ENCODE assay signal across 16 cellular contexts in the genomic region with DNA sequence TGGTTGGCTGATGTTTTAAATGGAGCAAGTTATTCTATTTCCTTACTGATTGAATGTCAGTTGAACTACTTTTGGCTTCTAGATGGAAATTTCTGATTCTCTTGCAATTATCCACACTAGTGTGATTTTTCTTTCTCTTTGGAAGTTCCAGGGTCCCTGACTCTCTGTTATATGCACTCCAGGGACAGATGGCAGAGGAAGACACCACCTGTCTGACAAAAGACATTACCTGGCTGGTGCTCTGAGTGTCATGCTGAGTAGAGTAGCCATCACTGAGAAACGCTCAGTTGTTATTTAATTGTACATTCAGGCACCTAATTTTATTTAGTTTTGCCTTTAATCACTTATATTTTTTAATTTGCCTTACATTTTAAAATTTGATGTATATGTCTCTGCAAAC.
DNase-seq lines count a peak whose midpoint lies in the region; ATAC-seq lines count a peak whose summit lies in the region.
"Had no signal": no experiment of that assay in that cellular context is flagged by ENCODE, and none has a peak within 500 bp of the region (broad histone marks: within the 10 kb centered on the region; RNA-seq: fewer than 3 reads in every experiment).

No MANE protein-coding gene starts in this region.

- ATAC-seq in HG03432 (IDR thresholded peaks at IDR 0.05; ENCODE audit: unreplicated experiment) = no peak

- DNase-seq in NCI-H748 (lab: John Stamatoyannopoulos, UW; ENCODE audit: unreplicated experiment) (peak; percentile 27), NCI-H748 treated with DMSO at 0.1 percent for 48 hours (lab: John Stamatoyannopoulos, UW) (no peak), NCI-H2171 (lab: John Stamatoyannopoulos, UW) (peak; percentile 34), cerebellar cortex (ENCODE audit: low spot score) (peak; percentile 96), H4 (ENCODE audit: low spot score) (no peak)
- no peak for DNase-seq in activated CD4-positive, alpha-beta T cell treated with anti-CD3 and anti-CD28 coated beads, Interleukin-2, amount 50 U/mL, for 4 hours
- DNase-seq: ACHN; BE2C; CD4-positive, CD25-positive, alpha-beta regulatory T cell; CD8-positive, alpha-beta memory T cell; COR-L47; DMS 273 treated with DMSO at 0.1 percent for 48 hours; DMS79; GF-D8; HCEC 1CT had no signal

Comparison
In these comparisons a context has a peak if more than half of its experiments do, and no peak if none do; other contexts are left out.
1. DNase-seq: peak in NCI-H748 (single experiment), NCI-H2171 (single experiment) and cerebellar cortex (single experiment); none in NCI-H748 treated with DMSO at 0.1 percent for 48 hours (single experiment), activated CD4-positive, alpha-beta T cell treated with anti-CD3 and anti-CD28 coated beads, Interleukin-2, amount 50 U/mL, for 4 hours (0 of 2) and H4 (single experiment).